Comparison of ENCODE assay signal across 12 cellular contexts in genomic region chr5:37875051-37875787, GRCh38. TPM values are rescaled to one million over a fixed set of nuclear protein-coding genes. Genes with fewer than 3 reads are reported as not detected.
DNase-seq lines count a peak whose midpoint lies in the region; ATAC-seq and TF ChIP-seq lines count a peak whose summit lies in the region.
"Had no signal": no experiment of that assay in that cellular context is flagged by ENCODE, and none has a peak within 500 bp of the region (broad histone marks: within the 10 kb centered on the region; RNA-seq: fewer than 3 reads in every experiment).

No MANE protein-coding gene starts in this region.

- no peaks in the 10 kb centered on the region for H3K9me3 Mint-ChIP-seq in type B pancreatic cell

- H3K36me3 Mint-ChIP-seq in type B pancreatic cell: no peaks in the 10 kb centered on the region
- H3K36me3 Mint-ChIP-seq: brain had no signal

- no peak overlapping the region for H3K4me3 ChIP-seq in foreskin fibroblast (ENCODE audit: low read depth in 1 of 2, low read length in 2 of 2)
- H3K4me3 ChIP-seq: thoracic aorta had no signal

- H3K4me3 Mint-ChIP-seq in type B pancreatic cell: no peak overlapping the region
- H3K4me3 Mint-ChIP-seq: brain had no signal

- H3K4me1 Mint-ChIP-seq in type B pancreatic cell (ENCODE audit: unreplicated experiment): no peaks in the 10 kb centered on the region

- peaks cover 5% of the 10 kb centered on the region for H3K27me3 Mint-ChIP-seq in type B pancreatic cell

- ATAC-seq in HG02610 (IDR thresholded peaks at IDR 0.05; ENCODE audit: unreplicated experiment): peak; percentile 88
- ATAC-seq in left ventricle myocardium superior: no peak
- ATAC-seq in sciatic nerve: no peak

- TF ChIP-seq CTCF in foreskin fibroblast (IDR thresholded peaks at IDR 0.05; ENCODE audit: low read depth, low read length) (no peak), type B pancreatic cell (conservative IDR thresholded peaks at IDR 0.05) (no peak)

- H3K27ac Mint-ChIP-seq in type B pancreatic cell: no peak overlapping the region

- intact Hi-C loops in left ventricle myocardium superior (cut with micrococcal nuclease) (no loop called here), sciatic nerve (cut with DNase I) (no loop called here)

- DNase-seq in GM03348 (ENCODE audit: low spot score) (peak; percentile 61), RPMI7951 (ENCODE audit: low read depth) (peak; percentile 85), foreskin fibroblast (peak; percentile 75 to 86), left ventricle myocardium superior (no peak), type B pancreatic cell (ENCODE audit: extremely low spot score, unreplicated experiment) (no peak), SK-N-DZ (ENCODE audit: low spot score) (no peak), sciatic nerve (ENCODE audit: low spot score) (no peak)
- DNase-seq: activated CD8-positive, alpha-beta memory T cell treated with anti-CD3 and anti-CD28 coated beads for 24 hours; NCI-H2107 had no signal

RNA-seq across cellular contexts. Expression of gene GDNF, which starts 35.4 kb away (rescaled TPM):
- total RNA-seq in RPMI7951 (2014; rRNA removed; shearing (Covaris generic)): 2.2 TPM in 2 replicates
- total RNA-seq in left ventricle myocardium superior (0.20 TPM), type B pancreatic cell (ENCODE audit: low replicate concordance) (0.98 and 5.7 TPM in 2 replicates), sciatic nerve (not detected)
- polyA plus RNA-seq in SK-N-DZ (2014; cell fraction: cytosol; rRNA removed): not detected in 2 replicates
- not detected in 2 replicates for polyA plus RNA-seq in SK-N-DZ (2014; cell fraction: nucleus; rRNA removed)

Comparison
In these comparisons a context has a peak if more than half of its experiments do, and no peak if none do; other contexts are left out.
1. DNase-seq: peak in GM03348 (single experiment), RPMI7951 (single experiment) and foreskin fibroblast (2 of 2); none in left ventricle myocardium superior (single experiment), type B pancreatic cell (single experiment), SK-N-DZ (single experiment) and sciatic nerve (single experiment).